ENCODE assay signal across 8 cellular contexts in the genomic region with DNA sequence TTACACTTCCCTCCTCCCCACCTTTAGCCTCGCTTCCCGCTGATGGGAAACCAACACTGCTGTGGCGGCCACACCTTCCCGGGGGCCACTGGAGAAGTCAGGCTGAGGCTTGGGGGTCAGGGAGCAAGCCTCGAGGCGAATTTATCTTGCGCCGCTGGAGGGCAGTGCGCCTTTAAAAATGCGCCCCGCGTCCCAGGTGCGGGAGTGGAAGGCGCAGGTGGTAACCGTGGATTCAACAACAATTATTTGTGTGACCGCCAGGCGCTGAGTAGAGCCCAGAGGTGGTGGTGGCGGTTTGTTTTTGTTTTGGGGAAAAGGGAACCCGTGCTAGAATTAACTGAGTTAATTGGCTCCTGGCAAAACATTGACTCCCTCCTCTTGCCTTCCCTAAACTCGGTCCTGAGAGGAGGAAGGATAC. TPM values are rescaled to one million over a fixed set of nuclear protein-coding genes. Genes with fewer than 3 reads are reported as not detected.
DNase-seq lines count a peak whose midpoint lies in the region; ATAC-seq, FAIRE-seq and TF ChIP-seq lines count a peak whose summit lies in the region.

No MANE protein-coding gene starts in this region.

- no peaks in the 10 kb centered on the region for H3K9me1 ChIP-seq in keratinocyte (ENCODE audit: control insufficient read depth, extremely low read depth, insufficient read depth, low read length)

- H3K4me2 ChIP-seq in keratinocyte (ENCODE audit: control insufficient read depth, extremely low read depth, insufficient read depth, low read depth, low read length) = peak overlapping the region; percentile 81

- H3K4me1 ChIP-seq in keratinocyte (ENCODE audit: control insufficient read depth, extremely low read depth, insufficient read depth, low read length) = peaks cover 17% of the 10 kb centered on the region

- no peaks in the 10 kb centered on the region for H4K20me1 ChIP-seq in keratinocyte (ENCODE audit: control insufficient read depth, extremely low read depth, insufficient read depth, low read length)

- peaks cover 21% of the 10 kb centered on the region for H3K27me3 ChIP-seq in brain microvascular endothelial cell (replicated peaks)
- H3K27me3 ChIP-seq in keratinocyte (ENCODE audit: control insufficient read depth, extremely low read depth, insufficient read depth, low read length) = peaks cover 44% of the 10 kb centered on the region

- H2AFZ ChIP-seq in keratinocyte (ENCODE audit: control insufficient read depth, low read length) = no peak overlapping the region

- H3K27ac ChIP-seq in VCaP (peak overlapping the region; percentile 87), brain microvascular endothelial cell (no peak overlapping the region), keratinocyte (ENCODE audit: control insufficient read depth, insufficient read depth, low read length) (no peak overlapping the region)

- H3K9ac ChIP-seq in keratinocyte (ENCODE audit: control insufficient read depth, extremely low read depth, insufficient read depth, low read length) = no peak overlapping the region

- FAIRE-seq in GM12892 (lab: Jason Lieb, UNC) (peak; percentile 87), keratinocyte (lab: Jason Lieb, UNC) (no peak)

- ATAC-seq in HG03139 (IDR thresholded peaks at IDR 0.05; ENCODE audit: unreplicated experiment) (no peak), HG02840 (IDR thresholded peaks at IDR 0.05; ENCODE audit: low FRiP score, unreplicated experiment) (no peak)

- DNase-seq in GM12892 (ENCODE audit: insufficient read length) (peak; percentile 59), NB4 (ENCODE audit: low read depth) (peak; percentile 42), brain microvascular endothelial cell (peak; percentile 9), keratinocyte (ENCODE audit: low read depth, low spot score) (no peak)
- DNase-seq in stimulated activated CD4-positive, alpha-beta T cell treated with anti-CD3 and anti-CD28 coated beads, TNF-alpha, amount 100 ng/mL, for 1 hour (ENCODE audit: low read depth in 3 of 3, low spot score in 1 of 3) = peak; percentile 35 to 54 (median 36)

- H3K79me2 ChIP-seq in keratinocyte (ENCODE audit: control insufficient read depth, insufficient read depth, low read length) = no peaks in the 10 kb centered on the region

- H3K36me3 ChIP-seq in brain microvascular endothelial cell (replicated peaks) (no peaks in the 10 kb centered on the region), keratinocyte (ENCODE audit: control insufficient read depth in 2 of 2, extremely low read depth in 1 of 2, insufficient read depth in 2 of 2, low read length in 2 of 2) (no peaks in the 10 kb centered on the region)

- H3K9me3 ChIP-seq in keratinocyte (ENCODE audit: control insufficient read depth, low read depth, low read length) = no peaks in the 10 kb centered on the region

- dilution Hi-C loops in keratinocyte (cut with MboI; ENCODE audit: extremely low pct_ligation_motif_present, low sequenced_read_pairs) = no loop called here

- TF ChIP-seq POLR2A in GM12892 (IDR thresholded peaks at IDR 0.05; ENCODE audit: low read depth, low read length) (no peak), NB4 (IDR thresholded peaks at IDR 0.05; ENCODE audit: extremely low read depth, insufficient read length) (no peak)

- H3K4me3 ChIP-seq in NB4 (ENCODE audit: low read depth, low read length) (no peak overlapping the region), brain microvascular endothelial cell (ENCODE audit: low read depth, low read length) (no peak overlapping the region), keratinocyte (ENCODE audit: control insufficient read depth in 2 of 3, extremely low read depth in 1 of 3, insufficient read depth in 2 of 3, low read depth in 1 of 3, low read length in 3 of 3) (peak overlapping the region in 2 of 3 experiments; percentile 20 to 62)

- TF ChIP-seq CTCF in NB4 (IDR thresholded peaks at IDR 0.05; ENCODE audit: low read depth, low read length) (peak; percentile 25), VCaP (conservative IDR thresholded peaks at IDR 0.05) (peak; percentile 93), brain microvascular endothelial cell (IDR thresholded peaks at IDR 0.05; ENCODE audit: low read depth, low read length, missing control alignments) (peak; percentile 74), keratinocyte (optimal IDR thresholded peaks at IDR 0.05 in 1 of 3, IDR thresholded peaks at IDR 0.05 in 1 of 3, conservative IDR thresholded peaks at IDR 0.05 in 1 of 3; ENCODE audit: extremely low read depth in 1 of 3, insufficient read depth in 2 of 3, low read length in 3 of 3) (peak; percentile 54 to 84 (median 58))

- in situ Hi-C loops in brain microvascular endothelial cell (cut with HindIII; ENCODE audit: low pct_ligation_motif_present, low sequenced_read_pairs) = no loop called here

RNA-seq across cellular contexts. Expression of gene CFAP77, which starts 1.1 kb away (rescaled TPM):
- polyA plus RNA-seq in GM12892 (2012; ENCODE audit: missing spikeins) = not detected
- polyA plus RNA-seq in keratinocyte = not detected in 3 replicates
- not detected for polyA plus RNA-seq in keratinocyte (2011; ENCODE audit: low read depth)
- not detected in 2 replicates for polyA plus RNA-seq in keratinocyte (2011; cell fraction: cytosol; rRNA removed)
- polyA plus RNA-seq in keratinocyte (2011; cell fraction: nucleus; rRNA removed) = not detected in 2 replicates
- not detected in 2 replicates for polyA plus RNA-seq in keratinocyte (2012; ENCODE audit: low replicate concordance)
- not detected in 3 replicates for polyA minus RNA-seq in keratinocyte
- not detected for polyA minus RNA-seq in keratinocyte (2011; cell fraction: cytosol; rRNA and poly(A)+ RNA removed)
- polyA minus RNA-seq in keratinocyte (2011; cell fraction: nucleus; rRNA and poly(A)+ RNA removed) = not detected in 2 replicates

RNA-seq across cellular contexts. Expression of gene TTF1, which starts 4.5 kb away (rescaled TPM):
- polyA plus RNA-seq in GM12892 (2012; ENCODE audit: missing spikeins) = 20.4 TPM
- 5.3 to 7.5 TPM (median 7.2 TPM) in 3 replicates for polyA plus RNA-seq in keratinocyte
- polyA plus RNA-seq in keratinocyte (2011; ENCODE audit: low read depth) = 14.2 TPM
- 5.9 and 7.2 TPM in 2 replicates for polyA plus RNA-seq in keratinocyte (2011; cell fraction: cytosol; rRNA removed)
- polyA plus RNA-seq in keratinocyte (2011; cell fraction: nucleus; rRNA removed) = 6.8 and 8.4 TPM in 2 replicates
- 6.0 and 7.3 TPM in 2 replicates for polyA plus RNA-seq in keratinocyte (2012; ENCODE audit: low replicate concordance)
- polyA minus RNA-seq in keratinocyte = 0.63 to 2.8 TPM in 2 of 3 replicates, not detected in the other
- polyA minus RNA-seq in keratinocyte (2011; cell fraction: cytosol; rRNA and poly(A)+ RNA removed) = 1.5 TPM
- 1.9 and 3.1 TPM in 2 replicates for polyA minus RNA-seq in keratinocyte (2011; cell fraction: nucleus; rRNA and poly(A)+ RNA removed)

RNA-seq across cellular contexts. Expression of gene SETX, which starts 56.3 kb away (rescaled TPM):
- 20.2 TPM for polyA plus RNA-seq in GM12892 (2012; ENCODE audit: missing spikeins)
- polyA plus RNA-seq in keratinocyte = 16.6 to 23.8 TPM (median 19.7 TPM) in 3 replicates
- 35.1 TPM for polyA plus RNA-seq in keratinocyte (2011; ENCODE audit: low read depth)
- polyA plus RNA-seq in keratinocyte (2011; cell fraction: cytosol; rRNA removed) = 9.1 and 14.3 TPM in 2 replicates
- polyA plus RNA-seq in keratinocyte (2011; cell fraction: nucleus; rRNA removed) = 38.2 and 43.2 TPM in 2 replicates
- polyA plus RNA-seq in keratinocyte (2012; ENCODE audit: low replicate concordance) = 17.4 and 25.4 TPM in 2 replicates
- polyA minus RNA-seq in keratinocyte = 23.3 to 75.1 TPM (median 60.0 TPM) in 3 replicates
- 21.9 TPM for polyA minus RNA-seq in keratinocyte (2011; cell fraction: cytosol; rRNA and poly(A)+ RNA removed)
- 62.7 and 116 TPM in 2 replicates for polyA minus RNA-seq in keratinocyte (2011; cell fraction: nucleus; rRNA and poly(A)+ RNA removed)

Comparison
In these comparisons a context has a peak if more than half of its experiments do, and no peak if none do; other contexts are left out.
1. H3K4me3 ChIP-seq: peak in keratinocyte (2 of 3); none in NB4 (single experiment) and brain microvascular endothelial cell (single experiment).
2. CTCF ChIP-seq: peak in every context shown above with its lines; median percentile 93 in VCaP; 74 in brain microvascular endothelial cell; 58 in keratinocyte; 25 in NB4.